38 cellular contexts compared by ENCODE assay signal in genomic region chr17:40005527-40005926, GRCh38. TPM values are rescaled to one million over a fixed set of nuclear protein-coding genes. Genes with fewer than 3 reads are reported as not detected.
"Had no signal": no experiment of that assay in that cellular context is flagged by ENCODE, and none has a peak within 500 bp of the region (broad histone marks: within the 10 kb centered on the region; RNA-seq: fewer than 3 reads in every experiment).

No MANE protein-coding gene starts in this region.

- H3K4me3 ChIP-seq: adrenal gland, ascending aorta, body of pancreas, breast epithelium, cardiac muscle cell had no signal

- H3K9me3 ChIP-seq: adrenal gland, ascending aorta, body of pancreas, breast epithelium had no signal

- H3K4me1 ChIP-seq: adrenal gland, ascending aorta, body of pancreas, breast epithelium had no signal

- H3K27ac ChIP-seq: adrenal gland, ascending aorta, body of pancreas, brain microvascular endothelial cell, breast epithelium, cardiac muscle cell had no signal

- ATAC-seq: activated naive CD4-positive, alpha-beta T cell treated with anti-CD3 and anti-CD28 coated beads, Interleukin-2, amount 50 U/mL, for 72 hours; activated naive CD8-positive, alpha-beta T cell treated with anti-CD3 and anti-CD28 coated beads, Interleukin-2, amount 50 U/mL, for 24 hours; activated T-cell treated with anti-CD3 and anti-CD28 coated beads, Interleukin-2, amount 50 U/mL, for 4 hours; activated T-cell treated with anti-CD3 and anti-CD28 coated beads, Interleukin-2, amount 50 U/mL, for 72 hours; activated T-helper 17 cell treated with anti-CD3 and anti-CD28 coated beads, Interleukin-2, amount 50 U/mL, for 72 hours; body of pancreas had no signal

- H3K27me3 ChIP-seq: adrenal gland, ascending aorta, body of pancreas, brain microvascular endothelial cell, breast epithelium, cardiac muscle cell had no signal

- FAIRE-seq: astrocyte, bronchial epithelial cell had no signal

- H3K36me3 ChIP-seq: adrenal gland, ascending aorta, brain microvascular endothelial cell, breast epithelium, cardiac muscle cell had no signal

- DNase-seq: activated effector memory CD4-positive, alpha-beta T cell treated with anti-CD3 and anti-CD28 coated beads, Interleukin-2, amount 50 U/mL, for 16 hours; activated effector memory CD4-positive, alpha-beta T cell treated with Interleukin-2 at 50 U/mL for 16 hours; activated gamma-delta T cell; activated gamma-delta T cell treated with Interleukin-2 at 50 U/mL for 16 hours; activated naive CD4-positive, alpha-beta T cell; activated naive CD4-positive, alpha-beta T cell treated with anti-CD3 and anti-CD28 coated beads for 36 hours; activated naive CD4-positive, alpha-beta T cell treated with anti-CD3 and anti-CD28 coated beads, Interleukin-2, amount 10 ng/mL, durations not matched to agents 7 days and 5 days; activated naive CD4-positive, alpha-beta T cell treated with anti-CD3 and anti-CD28 coated beads, Interleukin-2, amount 50 U/mL, for 16 hours; activated naive CD4-positive, alpha-beta T cell treated with Interleukin-2 at 50 U/mL for 16 hours; activated naive CD8-positive, alpha-beta T cell treated with anti-CD3 and anti-CD28 coated beads for 36 hours; activated naive CD8-positive, alpha-beta T cell treated with anti-CD3 and anti-CD28 coated beads, Interleukin-2, amount 10 ng/mL, durations not matched to agents 7 days and 5 days; activated naive CD8-positive, alpha-beta T cell treated with anti-CD3 and anti-CD28 coated beads, Interleukin-2, amount 50 U/mL, for 24 hours; activated T-cell treated with anti-CD3 and anti-CD28 coated beads, Interleukin-2, amount 50 U/mL, for 24 hours; activated T-cell treated with anti-CD3 and anti-CD28 coated beads, Interleukin-2, amount 50 U/mL, for 4 hours; activated T-cell treated with anti-CD3 and anti-CD28 coated beads, Interleukin-2, amount 50 U/mL, for 48 hours; activated T-cell treated with anti-CD3 and anti-CD28 coated beads, Interleukin-2, amount 50 U/mL, for 72 hours; adrenal gland; amniotic stem cell; amygdala; anterior cingulate cortex; aorta; body of pancreas; brain microvascular endothelial cell; caudate nucleus; central memory CD4-positive, alpha-beta T cell; cerebellar nuclear complex had no signal

RNA-seq across cellular contexts. Expression of gene CSF3, which starts 9.7 kb away (rescaled TPM):
- total RNA-seq: activated naive CD4-positive, alpha-beta T cell treated with anti-CD3 and anti-CD28 coated beads for 36 hours; activated naive CD4-positive, alpha-beta T cell treated with anti-CD3 and anti-CD28 coated beads, Interleukin-2, amount 50 U/mL, for 72 hours; activated naive CD8-positive, alpha-beta T cell treated with anti-CD3 and anti-CD28 coated beads for 36 hours; activated naive CD8-positive, alpha-beta T cell treated with anti-CD3 and anti-CD28 coated beads, Interleukin-2, amount 10 ng/mL, durations not matched to agents 7 days and 5 days; activated T-cell treated with anti-CD3 and anti-CD28 coated beads, Interleukin-2, amount 50 U/mL, for 4 hours; activated T-cell treated with anti-CD3 and anti-CD28 coated beads, Interleukin-2, amount 50 U/mL, for 72 hours; activated T-helper 1 cell treated with anti-CD3 and anti-CD28 coated beads, Interleukin-12 subunit alpha, Interleukin-12 subunit beta, Interleukin-2, Interleukin-4 antibody, amounts not matched to agents 30 ng/mL and 10 ng/mL and 1 ng/mL, durations not matched to agents 14 hours and 24 hours and 36 hours; activated T-helper 17 cell treated with anti-CD3 and anti-CD28 coated beads, Interleukin-2, amount 50 U/mL, for 72 hours; activated T-helper 2 cell treated with anti-CD3 and anti-CD28 coated beads, Interferon-gamma antibody, Interleukin-2, Interleukin-4, amounts not matched to agents 10 μg/mL and 5 μg/mL and 100 μg/mL, durations not matched to agents 14 hours and 24 hours and 36 hours; astrocyte; cardiac muscle cell; cardiac septum; chondrocyte had no signal
- polyA plus RNA-seq: cardiac muscle cell had no signal

RNA-seq across cellular contexts. Expression of gene GSDMA, which starts 42.7 kb away (rescaled TPM):
- total RNA-seq: ascending aorta, astrocyte, cardiac muscle cell, cerebellum, chondrocyte had no signal
- polyA plus RNA-seq: cardiac muscle cell had no signal
